Comparison of ENCODE assay signal across 23 cellular contexts in genomic region chr18:23950644-23951043, GRCh38.
"Had no signal": no experiment of that assay in that cellular context is flagged by ENCODE, and none has a peak within 500 bp of the region (broad histone marks: within the 10 kb centered on the region; RNA-seq: fewer than 3 reads in every experiment).

No MANE protein-coding gene starts in this region.

- H3K4me1 Mint-ChIP-seq: activated CD4-positive, alpha-beta T cell treated with anti-CD3 and anti-CD28 coated beads, Interleukin-2, amount 10 ng/mL, durations not matched to agents 24 days and 14 days; activated CD8-positive, alpha-beta memory T cell treated with anti-CD3 and anti-CD28 coated beads, Interleukin-2, amount 10 ng/mL, durations not matched to agents 7 days and 5 days had no signal

- H3K27me3 ChIP-seq: breast epithelium, SJSA1 had no signal

- DNase-seq: activated B cell treated with CpG ODN at 0.5 μM for 24 hours; activated CD4-positive, alpha-beta T cell treated with anti-CD3 and anti-CD28 coated beads for 1 hour; activated CD4-positive, alpha-beta T cell treated with anti-CD3 and anti-CD28 coated beads, Interleukin-2, amount 10 ng/mL, durations not matched to agents 24 days and 14 days; activated CD4-positive, alpha-beta T cell treated with anti-CD3 and anti-CD28 coated beads, Interleukin-2, amount 50 U/mL, for 48 hours; activated CD8-positive, alpha-beta memory T cell treated with anti-CD3 and anti-CD28 coated beads, Interleukin-2, amount 10 ng/mL, durations not matched to agents 7 days and 5 days; activated effector memory CD4-positive, alpha-beta T cell treated with anti-CD3 and anti-CD28 coated beads, Interleukin-2, amount 50 U/mL, for 16 hours; activated naive CD4-positive, alpha-beta T cell treated with Interleukin-2 at 50 U/mL for 16 hours; activated naive CD8-positive, alpha-beta T cell treated with anti-CD3 and anti-CD28 coated beads for 36 hours; activated T-cell treated with anti-CD3 and anti-CD28 coated beads, Interleukin-2, amount 50 U/mL, for 4 hours; caudate nucleus; KG1; NCI-H1048; NCI-H146; NCI-H187 treated with DMSO at 0.1 percent for 48 hours; NCI-H2081 treated with DMSO at 0.1 percent for 48 hours; NCI-H446; NCI-H524; PC-3; SHP77; SW 1271 had no signal

- H3K27ac ChIP-seq: breast epithelium, SJSA1 had no signal

- H3K27ac Mint-ChIP-seq: activated B cell treated with CpG ODN at 0.5 μM for 24 hours; activated CD4-positive, alpha-beta T cell treated with anti-CD3 and anti-CD28 coated beads, Interleukin-2, amount 10 ng/mL, durations not matched to agents 24 days and 14 days; activated CD8-positive, alpha-beta memory T cell treated with anti-CD3 and anti-CD28 coated beads, Interleukin-2, amount 10 ng/mL, durations not matched to agents 7 days and 5 days; activated naive CD8-positive, alpha-beta T cell treated with anti-CD3 and anti-CD28 coated beads for 36 hours; T-helper 1 cell treated with Interleukin-12 subunit alpha and Interleukin-12 subunit beta and Interleukin-4 antibody, amounts not matched to agents 30 μg/mL and 1 μg/mL, for 36 hours had no signal

- H3K36me3 ChIP-seq: breast epithelium, SJSA1 had no signal

- H3K36me3 Mint-ChIP-seq: activated CD8-positive, alpha-beta memory T cell treated with anti-CD3 and anti-CD28 coated beads, Interleukin-2, amount 10 ng/mL, durations not matched to agents 7 days and 5 days; activated naive CD8-positive, alpha-beta T cell treated with anti-CD3 and anti-CD28 coated beads for 36 hours had no signal

- H3K4me3 ChIP-seq: breast epithelium, SJSA1 had no signal

- H3K4me1 ChIP-seq: breast epithelium had no signal

- H3K9me3 ChIP-seq: breast epithelium, SJSA1 had no signal

- H3K9me3 Mint-ChIP-seq: activated B cell treated with CpG ODN at 0.5 μM for 24 hours; activated CD4-positive, alpha-beta T cell treated with anti-CD3 and anti-CD28 coated beads, Interleukin-2, amount 10 ng/mL, durations not matched to agents 24 days and 14 days; activated naive CD8-positive, alpha-beta T cell treated with anti-CD3 and anti-CD28 coated beads for 36 hours; activated T-cell treated with anti-CD3 and anti-CD28 coated beads, Interleukin-2, amount 50 U/mL, for 4 hours; T-helper 1 cell treated with Interleukin-12 subunit alpha and Interleukin-12 subunit beta and Interleukin-4 antibody, amounts not matched to agents 30 μg/mL and 1 μg/mL, for 36 hours had no signal

- H3K4me3 Mint-ChIP-seq: activated B cell treated with CpG ODN at 0.5 μM for 24 hours; activated CD4-positive, alpha-beta T cell treated with anti-CD3 and anti-CD28 coated beads, Interleukin-2, amount 10 ng/mL, durations not matched to agents 24 days and 14 days; activated CD8-positive, alpha-beta memory T cell treated with anti-CD3 and anti-CD28 coated beads, Interleukin-2, amount 10 ng/mL, durations not matched to agents 7 days and 5 days; activated naive CD8-positive, alpha-beta T cell treated with anti-CD3 and anti-CD28 coated beads for 36 hours; activated T-cell treated with anti-CD3 and anti-CD28 coated beads, Interleukin-2, amount 50 U/mL, for 4 hours; T-helper 1 cell treated with Interleukin-12 subunit alpha and Interleukin-12 subunit beta and Interleukin-4 antibody, amounts not matched to agents 30 μg/mL and 1 μg/mL, for 36 hours had no signal
